Comparison of ENCODE assay signal across 20 cellular contexts in genomic region chr19:22503524-22503923, GRCh38.
"Had no signal": no experiment of that assay in that cellular context is flagged by ENCODE, and none has a peak within 500 bp of the region (broad histone marks: within the 10 kb centered on the region; RNA-seq: fewer than 3 reads in every experiment).

No MANE protein-coding gene starts in this region.

- H2AFZ ChIP-seq: hepatocyte had no signal

- H3K4me3 ChIP-seq: coronary artery, dorsolateral prefrontal cortex, gastroesophageal sphincter, heart left ventricle, hepatocyte, left lung, lower lobe of right lung had no signal

- ATAC-seq: effector memory CD8-positive, alpha-beta T cell; esophagus mucosa; foreskin keratinocyte; gastroesophageal sphincter; heart left ventricle; left cardiac atrium; left lung; left ventricle myocardium superior; lower lobe of right lung had no signal

- H3K27ac ChIP-seq: coronary artery, dorsolateral prefrontal cortex, foreskin keratinocyte, gastroesophageal sphincter, heart left ventricle, hepatocyte, left lung, lower lobe of right lung had no signal

- H3K4me1 ChIP-seq: foreskin keratinocyte, gastroesophageal sphincter, left lung, lower lobe of right lung had no signal

- H3K4me2 ChIP-seq: hepatocyte had no signal

- DNase-seq: central memory CD4-positive, alpha-beta T cell; dermis blood vessel endothelial cell; dorsolateral prefrontal cortex; effector CD8-positive, alpha-beta T cell; effector memory CD8-positive, alpha-beta T cell; foreskin keratinocyte; heart left ventricle; hypothalamus; immature natural killer cell; islet precursor cell; left cardiac atrium; left lung; left ventricle myocardium superior; lower lobe of right lung; mesendoderm; midbrain had no signal

- H3K27me3 ChIP-seq: dorsolateral prefrontal cortex, foreskin keratinocyte, gastroesophageal sphincter, heart left ventricle, hepatocyte, left lung had no signal

- H3K36me3 ChIP-seq: gastroesophageal sphincter, heart left ventricle, left lung, lower lobe of right lung had no signal
